In genomic region chr3:60250810-60251209, GRCh38 we compare ENCODE assay signal across 1 cellular context.
TF ChIP-seq lines count a peak whose summit lies in the region.

No MANE protein-coding gene starts in this region.

TF ChIP-seq in GM12878, 131 proteins besides CTCF, POLR2A, EP300 and RAD21 (continued from another document):
- TF ChIP-seq ZNF687 (IDR thresholded peaks at IDR 0.05) (no peak), MLLT1 (IDR thresholded peaks at IDR 0.05) (no peak), PRDM15 (CRISPR knock-in tag; IDR thresholded peaks at IDR 0.05) (no peak), NR2C1 (IDR thresholded peaks at IDR 0.05) (no peak)
TF ChIP-seq in GM12878: peak in this region for 0.
